Comparison of ENCODE assay signal across 15 cellular contexts in the genomic region with DNA sequence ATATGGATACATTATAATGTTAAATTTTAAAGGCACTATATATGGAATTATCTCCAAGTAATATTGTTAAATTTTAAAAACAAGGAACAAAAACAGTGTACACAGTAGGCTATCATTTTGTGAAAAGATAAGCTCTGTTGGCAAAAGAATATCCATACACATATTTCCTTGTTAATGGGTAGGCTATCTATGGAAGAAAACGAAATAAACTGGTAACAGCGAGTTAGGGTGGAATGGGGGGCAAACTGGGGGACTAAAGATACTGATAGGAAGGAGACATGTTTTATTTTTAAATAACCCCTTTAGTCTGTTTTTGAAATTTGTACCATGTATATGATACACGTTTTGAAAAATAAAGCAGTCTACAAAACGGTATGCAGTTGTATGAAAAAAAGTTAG. TPM values are rescaled to one million over a fixed set of nuclear protein-coding genes. Genes with fewer than 3 reads are reported as not detected.
DNase-seq lines count a peak whose midpoint lies in the region; ATAC-seq and TF ChIP-seq lines count a peak whose summit lies in the region.
"Had no signal": no experiment of that assay in that cellular context is flagged by ENCODE, and none has a peak within 500 bp of the region (broad histone marks: within the 10 kb centered on the region; RNA-seq: fewer than 3 reads in every experiment).

No MANE protein-coding gene starts in this region.

- H3K36me3 ChIP-seq in hepatocyte (replicated peaks; ENCODE audit: insufficient read depth, low read depth): no peaks in the 10 kb centered on the region
- H3K36me3 ChIP-seq in left ventricle myocardium inferior: no peaks in the 10 kb centered on the region

- no peaks in the 10 kb centered on the region for H3K9me3 Mint-ChIP-seq in activated naive CD4-positive, alpha-beta T cell treated with anti-CD3 and anti-CD28 coated beads, Interleukin-2, amount 50 U/mL, for 24 hours
- no peaks in the 10 kb centered on the region for H3K9me3 Mint-ChIP-seq in type B pancreatic cell

- peak overlapping the region; percentile 68 for H3K4me3 Mint-ChIP-seq in activated naive CD4-positive, alpha-beta T cell treated with anti-CD3 and anti-CD28 coated beads, Interleukin-2, amount 50 U/mL, for 24 hours
- no peak overlapping the region for H3K4me3 Mint-ChIP-seq in T-helper 17 cell
- H3K4me3 Mint-ChIP-seq in type B pancreatic cell: peak overlapping the region; percentile 72

- H3K9me2 ChIP-seq in hepatocyte (replicated peaks; ENCODE audit: insufficient read depth): no peaks in the 10 kb centered on the region

- H3K4me1 ChIP-seq in hepatocyte (ENCODE audit: insufficient read depth) (peaks cover 17% of the 10 kb centered on the region), left ventricle myocardium inferior (peaks cover 35% of the 10 kb centered on the region)

- H4K20me1 ChIP-seq in hepatocyte (ENCODE audit: insufficient read depth, poor library complexity, severe bottlenecking): no peaks in the 10 kb centered on the region

- peaks cover 5% of the 10 kb centered on the region for H3K79me2 ChIP-seq in hepatocyte

- DNase-seq in activated naive CD4-positive, alpha-beta T cell treated with Interleukin-2 at 50 U/mL for 16 hours: no peak
- no peak for DNase-seq in T-helper 17 cell
- no peak for DNase-seq in hepatocyte (ENCODE audit: low spot score)
- DNase-seq in type B pancreatic cell (ENCODE audit: extremely low spot score, unreplicated experiment): no peak
- DNase-seq in left ventricle myocardium inferior: no peak
- no peak for DNase-seq in NCI-H1417 treated with DMSO at 0.1 percent for 48 hours (lab: John Stamatoyannopoulos, UW)
- DNase-seq: GF-D8, KG1, NCI-H1436, Right ventricle myocardium superior had no signal

- no peak overlapping the region for H2AFZ ChIP-seq in hepatocyte

- intact Hi-C loops in left ventricle myocardium inferior (cut with micrococcal nuclease): no loop called here

- H3K9me3 ChIP-seq in T-helper 17 cell (ENCODE audit: control insufficient read depth, low read length, poor library complexity, severe bottlenecking) (no peaks in the 10 kb centered on the region), hepatocyte (ENCODE audit: low read depth) (no peaks in the 10 kb centered on the region), left ventricle myocardium inferior (replicated peaks) (no peaks in the 10 kb centered on the region)

- ATAC-seq in T-helper 17 cell: no peak
- no peak for ATAC-seq in GM21390 (IDR thresholded peaks at IDR 0.05; ENCODE audit: unreplicated experiment)
- ATAC-seq: left lobe of liver had no signal

- H3K36me3 Mint-ChIP-seq in activated naive CD4-positive, alpha-beta T cell treated with anti-CD3 and anti-CD28 coated beads, Interleukin-2, amount 50 U/mL, for 24 hours: no peaks in the 10 kb centered on the region
- peaks cover 3% of the 10 kb centered on the region for H3K36me3 Mint-ChIP-seq in T-helper 17 cell (ENCODE audit: low read depth)
- no peaks in the 10 kb centered on the region for H3K36me3 Mint-ChIP-seq in type B pancreatic cell

- H3K4me1 Mint-ChIP-seq in activated naive CD4-positive, alpha-beta T cell treated with anti-CD3 and anti-CD28 coated beads, Interleukin-2, amount 50 U/mL, for 24 hours: peaks cover 67% of the 10 kb centered on the region
- H3K4me1 Mint-ChIP-seq in T-helper 17 cell (peaks cover 52% of the 10 kb centered on the region), type B pancreatic cell (ENCODE audit: unreplicated experiment) (peaks cover 24% of the 10 kb centered on the region)

- TF ChIP-seq CTCF in hepatocyte (IDR thresholded peaks at IDR 0.05; ENCODE audit: poor library complexity) (no peak), type B pancreatic cell (conservative IDR thresholded peaks at IDR 0.05) (no peak), left ventricle myocardium inferior (IDR thresholded peaks at IDR 0.05; ENCODE audit: borderline replicate concordance) (no peak)

- peak overlapping the region; percentile 43 for H3K27ac ChIP-seq in hepatocyte
- H3K27ac ChIP-seq in left ventricle myocardium inferior (replicated peaks): no peak overlapping the region
- H3K27ac ChIP-seq: foreskin keratinocyte, HL-60 had no signal

- H3K4me3 ChIP-seq in hepatocyte (no peak overlapping the region), left ventricle myocardium inferior (no peak overlapping the region)

- no peak overlapping the region for H3K4me2 ChIP-seq in hepatocyte

- WGBS in hepatocyte (ENCODE audit: low lambda C conversion rate, missing lambda C conversion rate): 61% methylated on average over 4 of the region's 4 CpGs

- H3K27me3 ChIP-seq in hepatocyte: no peaks in the 10 kb centered on the region
- no peaks in the 10 kb centered on the region for H3K27me3 ChIP-seq in left ventricle myocardium inferior (ENCODE audit: low read depth)
- H3K27me3 ChIP-seq: foreskin keratinocyte had no signal

- no peaks in the 10 kb centered on the region for H3K27me3 Mint-ChIP-seq in activated naive CD4-positive, alpha-beta T cell treated with anti-CD3 and anti-CD28 coated beads, Interleukin-2, amount 50 U/mL, for 24 hours
- no peaks in the 10 kb centered on the region for H3K27me3 Mint-ChIP-seq in T-helper 17 cell
- peaks cover 30% of the 10 kb centered on the region for H3K27me3 Mint-ChIP-seq in type B pancreatic cell

- peak overlapping the region; percentile 99 for H3K27ac Mint-ChIP-seq in activated naive CD4-positive, alpha-beta T cell treated with anti-CD3 and anti-CD28 coated beads, Interleukin-2, amount 50 U/mL, for 24 hours
- peak overlapping the region; percentile 97 for H3K27ac Mint-ChIP-seq in T-helper 17 cell
- peak overlapping the region; percentile 84 for H3K27ac Mint-ChIP-seq in type B pancreatic cell

RNA-seq across cellular contexts. Expression of a gene that starts 3.6 kb away (rescaled TPM):
- total RNA-seq in T-helper 17 cell: 10 to 100 TPM; 11.8 to 15.2 TPM
- 22.4 and 26.2 TPM in 2 replicates for total RNA-seq in hepatocyte
- polyA plus RNA-seq in hepatocyte: 35.9 and 39.1 TPM in 2 replicates
- 26.9 and 33.8 TPM in 2 replicates for total RNA-seq in type B pancreatic cell (ENCODE audit: low replicate concordance)
- 1.7 TPM for total RNA-seq in left ventricle myocardium inferior
